ENCODE assay signal across 8 cellular contexts in the genomic region with DNA sequence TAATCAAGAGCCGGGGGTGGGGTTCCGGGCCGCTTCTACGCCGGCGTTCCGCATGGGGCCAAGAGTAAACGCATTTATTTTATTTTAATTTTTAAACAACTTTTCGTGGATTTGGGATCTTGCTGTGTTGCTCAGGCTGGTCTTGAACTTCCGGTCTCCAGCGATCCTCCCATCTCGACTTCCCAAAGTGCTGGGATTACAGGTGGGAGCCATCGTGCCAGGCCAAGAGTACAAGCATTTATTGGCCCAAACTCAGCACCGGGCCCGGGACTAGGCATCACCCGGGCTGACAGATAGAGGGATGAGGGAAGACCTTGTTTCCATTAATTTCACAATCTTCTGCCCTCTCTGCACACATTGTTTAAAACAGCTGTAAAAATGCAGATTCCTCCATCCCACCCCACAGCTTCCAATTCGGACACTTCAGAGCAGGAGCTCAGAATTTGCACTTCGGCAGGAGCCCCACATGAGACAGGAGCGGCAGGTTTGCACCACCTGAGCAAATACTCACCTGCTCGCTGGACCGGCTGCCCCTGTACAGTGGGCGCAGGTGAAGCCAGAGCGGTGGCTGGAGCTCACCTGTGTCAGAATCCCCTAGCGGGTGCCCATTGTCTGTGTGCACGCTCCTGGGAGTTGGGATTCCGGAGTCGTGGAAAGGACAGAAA. TPM values are rescaled to one million over a fixed set of nuclear protein-coding genes. Genes with fewer than 3 reads are reported as not detected.
A peak's percentile ranks its signal among the peaks of the same experiment; 100 is the strongest.
DNase-seq lines count a peak whose midpoint lies in the region; ATAC-seq and TF ChIP-seq lines count a peak whose summit lies in the region.

No MANE protein-coding gene starts in this region.

- H3K9me2 ChIP-seq in GM23248 (ENCODE audit: insufficient read depth), result no peaks in the 10 kb centered on the region

- no peak for TF ChIP-seq CTCF in 22Rv1 (IDR thresholded peaks at IDR 0.05)
- TF ChIP-seq CTCF in right lobe of liver (IDR thresholded peaks at IDR 0.05), result no peak

- H3K27me3 ChIP-seq in GM23248 (replicated peaks; ENCODE audit: insufficient read depth) (peaks cover 11% of the 10 kb centered on the region; the same call in 1 of the 2 replicates), right lobe of liver (no peaks in the 10 kb centered on the region)

- no peaks in the 10 kb centered on the region for H3F3A ChIP-seq in GM23248 (ENCODE audit: insufficient read depth)

- peak overlapping the region; percentile 65 for H3K4me3 ChIP-seq in GM23248
- H3K4me3 ChIP-seq in right lobe of liver, result peak overlapping the region; percentile 24 to 75 (median 59)

- WGBS in GM23248 (ENCODE audit: low coverage in 1 of 2, low lambda C conversion rate in 2 of 2, missing lambda C conversion rate in 2 of 2), 2 experiments, result 29 to 30% methylated on average over 27 of the region's 27 CpGs
- 22% methylated on average over 20 of the region's 27 CpGs for WGBS in right lobe of liver (ENCODE audit: insufficient coverage, low coverage, low lambda C conversion rate, missing lambda C conversion rate)

- H3K9ac ChIP-seq in GM23248, result no peak overlapping the region

- H3K79me2 ChIP-seq in GM23248 (ENCODE audit: insufficient read depth), result no peaks in the 10 kb centered on the region

- in situ Hi-C loops in GM23248 (cut with MboI), result no loop called here
- in situ Hi-C loops in ACHN (cut with HindIII; ENCODE audit: low pct_ligation_motif_present, low pct_unique_long_range_greater_than_20kb, low sequenced_read_pairs), result no loop called here

- no peaks in the 10 kb centered on the region for H3K9me3 ChIP-seq in GM23248 (ENCODE audit: low read depth)
- H3K9me3 ChIP-seq in right lobe of liver, result no peaks in the 10 kb centered on the region

- H2AFZ ChIP-seq in GM23248, result peak overlapping the region; percentile 51

- peaks cover 25% of the 10 kb centered on the region for H3K27me3 Mint-ChIP-seq in activated naive CD8-positive, alpha-beta T cell treated with anti-CD3 and anti-CD28 coated beads for 36 hours

- H3K36me3 ChIP-seq in GM23248 (ENCODE audit: low read depth) (no peaks in the 10 kb centered on the region), right lobe of liver (no peaks in the 10 kb centered on the region)

- peak in 1 of 4 donors; percentile 3 for ATAC-seq in right lobe of liver
- ATAC-seq in HG03439 (IDR thresholded peaks at IDR 0.05; ENCODE audit: unreplicated experiment), result no peak
- no peak for ATAC-seq in GM18858 (IDR thresholded peaks at IDR 0.05; ENCODE audit: unreplicated experiment)

- H3K4me1 Mint-ChIP-seq in activated naive CD8-positive, alpha-beta T cell treated with anti-CD3 and anti-CD28 coated beads for 36 hours, result peaks cover 12% of the 10 kb centered on the region

- intact Hi-C loops in right lobe of liver (cut with DNase I), result no loop called here

- H3K36me3 Mint-ChIP-seq in activated naive CD8-positive, alpha-beta T cell treated with anti-CD3 and anti-CD28 coated beads for 36 hours, result peaks cover 18% of the 10 kb centered on the region

- H3K4me3 Mint-ChIP-seq in activated naive CD8-positive, alpha-beta T cell treated with anti-CD3 and anti-CD28 coated beads for 36 hours, result peak overlapping the region; percentile 78

- H3K9me3 Mint-ChIP-seq in activated naive CD8-positive, alpha-beta T cell treated with anti-CD3 and anti-CD28 coated beads for 36 hours, result no peaks in the 10 kb centered on the region

- no peak for TF ChIP-seq POLR2A in right lobe of liver (IDR thresholded peaks at IDR 0.05)

- H3K4me1 ChIP-seq in GM23248 (ENCODE audit: insufficient read depth) (no peaks in the 10 kb centered on the region), right lobe of liver (peaks cover 0 to 5% (median 2%) of the 10 kb centered on the region in 4 donors)

- no peak overlapping the region for H3K27ac Mint-ChIP-seq in activated naive CD8-positive, alpha-beta T cell treated with anti-CD3 and anti-CD28 coated beads for 36 hours

- peak overlapping the region; percentile 72 for H3K4me2 ChIP-seq in GM23248 (ENCODE audit: unreplicated experiment)

- DNase-seq in GM23248 (peak; percentile 10), right lobe of liver (peak in 2 of 3 donors; percentile 24 to 54), MV-4-11 (lab: John Stamatoyannopoulos, UW) (no peak), ACHN (no peak)
- no peak for DNase-seq in activated naive CD8-positive, alpha-beta T cell treated with anti-CD3 and anti-CD28 coated beads for 36 hours

- no peaks in the 10 kb centered on the region for H4K20me1 ChIP-seq in GM23248 (ENCODE audit: insufficient read depth)

- H3K27ac ChIP-seq in 22Rv1 (peak overlapping the region; percentile 75), GM23248 (no peak overlapping the region), right lobe of liver (no peak overlapping the region)

RNA-seq across cellular contexts. Expression of a gene that starts 0.7 kb away (rescaled TPM):
- total RNA-seq in GM23248 (2014; rRNA removed; shearing (Covaris generic)), result 3.8 and 9.9 TPM in 2 replicates
- 6.5 and 8.9 TPM in 2 replicates for polyA plus RNA-seq in GM23248 (2016; fragmentation: Nextera tagmentation; extraction: Ambion mirVana)
- 10 to 100 TPM; 71.5 to 74.1 TPM for total RNA-seq in activated naive CD8-positive, alpha-beta T cell treated with anti-CD3 and anti-CD28 coated beads for 36 hours
- 1 to 10 TPM in 4 of 6 experiments, under 1 TPM in 2; 0.49 to 4.7 (median 1.3) TPM for total RNA-seq in right lobe of liver

Comparison
In these comparisons a context has a peak if more than half of its experiments do, and no peak if none do; other contexts are left out.
1. DNase-seq: peak in GM23248 (single experiment) and right lobe of liver (2 of 3); none in activated naive CD8-positive, alpha-beta T cell treated with anti-CD3 and anti-CD28 coated beads for 36 hours (single experiment), MV-4-11 (single experiment) and ACHN (single experiment).